ENCODE assay signal across 18 cellular contexts in genomic region chr10:33478675-33479125, GRCh38.
"Had no signal": no experiment of that assay in that cellular context is flagged by ENCODE, and none has a peak within 500 bp of the region (broad histone marks: within the 10 kb centered on the region; RNA-seq: fewer than 3 reads in every experiment).

No MANE protein-coding gene starts in this region.

- H3K4me1 ChIP-seq: ascending aorta, lower lobe of right lung, parathyroid adenoma, testis had no signal

- H3K79me2 ChIP-seq: parathyroid adenoma had no signal

- H2AFZ ChIP-seq: parathyroid adenoma had no signal

- H3K27me3 ChIP-seq: ascending aorta, testis had no signal

- H3K9ac ChIP-seq: parathyroid adenoma had no signal

- DNase-seq: activated CD4-positive, alpha-beta T cell treated with anti-CD3 and anti-CD28 coated beads for 4 hours; activated CD8-positive, alpha-beta memory T cell treated with anti-CD3 and anti-CD28 coated beads, Interleukin-2, amount 50 U/mL, for 48 hours; activated CD8-positive, alpha-beta T cell treated with anti-CD3 and anti-CD28 coated beads for 36 hours; activated naive CD4-positive, alpha-beta T cell treated with Interleukin-2 at 50 U/mL for 16 hours; activated naive CD8-positive, alpha-beta T cell treated with anti-CD3 and anti-CD28 coated beads, Interleukin-2, amount 50 U/mL, for 24 hours; hypothalamus; lower lobe of right lung; naive B cell; retina; stimulated activated CD4-positive, alpha-beta T cell treated with anti-CD3 and anti-CD28 coated beads, Interleukin-15, amount 100 ng/mL, for 24 hours; stimulated activated CD4-positive, alpha-beta T cell treated with anti-CD3 and anti-CD28 coated beads, Interleukin-4, amount 100 ng/mL, for 24 hours; stimulated activated naive CD8-positive, alpha-beta T cell treated with anti-CD3 and anti-CD28 coated beads, Interleukin-15, amount 100 ng/mL, for 72 hours; testis; WERI-Rb-1 had no signal

- ATAC-seq: activated CD8-positive, alpha-beta T cell treated with anti-CD3 and anti-CD28 coated beads for 36 hours; activated naive CD8-positive, alpha-beta T cell treated with anti-CD3 and anti-CD28 coated beads, Interleukin-2, amount 50 U/mL, for 24 hours; lower lobe of right lung; stimulated activated naive CD8-positive, alpha-beta T cell treated with anti-CD3 and anti-CD28 coated beads, Interleukin-15, amount 100 ng/mL, for 72 hours had no signal

- H3K27me3 Mint-ChIP-seq: naive B cell; stimulated activated naive CD8-positive, alpha-beta T cell treated with anti-CD3 and anti-CD28 coated beads, Interleukin-15, amount 100 ng/mL, for 72 hours had no signal

- H3K27ac Mint-ChIP-seq: activated CD8-positive, alpha-beta T cell treated with anti-CD3 and anti-CD28 coated beads for 36 hours; activated naive CD8-positive, alpha-beta T cell treated with anti-CD3 and anti-CD28 coated beads, Interleukin-2, amount 50 U/mL, for 24 hours; activated T-helper 1 cell treated with anti-CD3 and anti-CD28 coated beads, Interleukin-12 subunit alpha, Interleukin-12 subunit beta, Interleukin-2, Interleukin-4 antibody, amounts not matched to agents 30 ng/mL and 10 ng/mL and 1 ng/mL, durations not matched to agents 14 hours and 24 hours and 36 hours; mesothelial cell of epicardium; naive B cell; stimulated activated naive CD8-positive, alpha-beta T cell treated with anti-CD3 and anti-CD28 coated beads, Interleukin-15, amount 100 ng/mL, for 72 hours had no signal

- H3K36me3 Mint-ChIP-seq: mesothelial cell of epicardium had no signal

- H3K4me3 Mint-ChIP-seq: activated CD8-positive, alpha-beta T cell treated with anti-CD3 and anti-CD28 coated beads for 36 hours; activated naive CD8-positive, alpha-beta T cell treated with anti-CD3 and anti-CD28 coated beads, Interleukin-2, amount 50 U/mL, for 24 hours; activated T-helper 1 cell treated with anti-CD3 and anti-CD28 coated beads, Interleukin-12 subunit alpha, Interleukin-12 subunit beta, Interleukin-2, Interleukin-4 antibody, amounts not matched to agents 30 ng/mL and 10 ng/mL and 1 ng/mL, durations not matched to agents 14 hours and 24 hours and 36 hours; mesothelial cell of epicardium; naive B cell; stimulated activated naive CD8-positive, alpha-beta T cell treated with anti-CD3 and anti-CD28 coated beads, Interleukin-15, amount 100 ng/mL, for 72 hours had no signal

- H3K27ac ChIP-seq: ascending aorta, lower lobe of right lung, parathyroid adenoma, testis, WERI-Rb-1 had no signal

- H3K4me1 Mint-ChIP-seq: activated naive CD8-positive, alpha-beta T cell treated with anti-CD3 and anti-CD28 coated beads, Interleukin-2, amount 50 U/mL, for 24 hours; naive B cell; stimulated activated naive CD8-positive, alpha-beta T cell treated with anti-CD3 and anti-CD28 coated beads, Interleukin-15, amount 100 ng/mL, for 72 hours had no signal

- H3K36me3 ChIP-seq: ascending aorta, lower lobe of right lung, WERI-Rb-1 had no signal

- H3K9me3 Mint-ChIP-seq: activated CD8-positive, alpha-beta T cell treated with anti-CD3 and anti-CD28 coated beads for 36 hours; activated naive CD8-positive, alpha-beta T cell treated with anti-CD3 and anti-CD28 coated beads, Interleukin-2, amount 50 U/mL, for 24 hours; activated T-helper 1 cell treated with anti-CD3 and anti-CD28 coated beads, Interleukin-12 subunit alpha, Interleukin-12 subunit beta, Interleukin-2, Interleukin-4 antibody, amounts not matched to agents 30 ng/mL and 10 ng/mL and 1 ng/mL, durations not matched to agents 14 hours and 24 hours and 36 hours; mesothelial cell of epicardium; stimulated activated naive CD8-positive, alpha-beta T cell treated with anti-CD3 and anti-CD28 coated beads, Interleukin-15, amount 100 ng/mL, for 72 hours had no signal

- H3K9me3 ChIP-seq: ascending aorta, lower lobe of right lung, testis had no signal

- H3K4me3 ChIP-seq: ascending aorta, lower lobe of right lung had no signal
